Comparison of ENCODE assay signal across 30 cellular contexts in genomic region chr1:230624097-230624713, GRCh38.
"Had no signal": no experiment of that assay in that cellular context is flagged by ENCODE, and none has a peak within 500 bp of the region (broad histone marks: within the 10 kb centered on the region; RNA-seq: fewer than 3 reads in every experiment).

No MANE protein-coding gene starts in this region.

- H3K27ac ChIP-seq: brain microvascular endothelial cell, coronary artery, dorsolateral prefrontal cortex, esophagus muscularis mucosa, foreskin keratinocyte, gastrocnemius medialis, WERI-Rb-1 had no signal

- H3K4me1 ChIP-seq: esophagus muscularis mucosa, gastrocnemius medialis had no signal

- ATAC-seq: activated CD4-positive, CD25-positive, alpha-beta regulatory T cell treated with anti-CD3 and anti-CD28 coated beads, Interleukin-2, amount 50 U/mL, for 24 hours; activated CD8-positive, alpha-beta T cell treated with anti-CD3 and anti-CD28 coated beads for 36 hours; activated T-cell treated with anti-CD3 and anti-CD28 coated beads, Interleukin-2, amount 50 U/mL, for 4 hours; activated T-helper 17 cell treated with anti-CD3 and anti-CD28 coated beads, Interleukin-2, amount 50 U/mL, for 72 hours; foreskin keratinocyte; gastrocnemius medialis; T-helper 17 cell had no signal

- DNase-seq: activated B cell treated with CpG ODN at 0.5 μM for 24 hours; activated CD4-positive, alpha-beta T cell treated with anti-CD3 and anti-CD28 coated beads for 48 hours; activated CD4-positive, alpha-beta T cell treated with anti-CD3 and anti-CD28 coated beads, Interleukin-2, amount 50 U/mL, for 1 hour; activated CD4-positive, alpha-beta T cell treated with anti-CD3 and anti-CD28 coated beads, Interleukin-2, amount 50 U/mL, for 48 hours; activated CD8-positive, alpha-beta memory T cell treated with anti-CD3 and anti-CD28 coated beads for 24 hours; activated CD8-positive, alpha-beta T cell treated with anti-CD3 and anti-CD28 coated beads for 36 hours; activated effector memory CD4-positive, alpha-beta T cell treated with Interleukin-2 at 50 U/mL for 16 hours; activated gamma-delta T cell treated with Interleukin-2 at 50 U/mL for 16 hours; activated naive CD4-positive, alpha-beta T cell treated with anti-CD3 and anti-CD28 coated beads, Interleukin-2, amount 50 U/mL, for 16 hours; activated naive CD4-positive, alpha-beta T cell treated with Interleukin-2 at 50 U/mL for 16 hours; activated T-cell treated with anti-CD3 and anti-CD28 coated beads, Interleukin-2, amount 50 U/mL, for 4 hours; amniotic stem cell; anterior cingulate cortex; brain microvascular endothelial cell; dorsolateral prefrontal cortex; effector memory CD4-positive, alpha-beta T cell; erythroblast; foreskin keratinocyte; gastrocnemius medialis; glutamatergic neuron; T-helper 1 cell; T-helper 17 cell; T1000; WERI-Rb-1 had no signal

- H3K36me3 ChIP-seq: brain microvascular endothelial cell, esophagus muscularis mucosa, gastrocnemius medialis, WERI-Rb-1 had no signal

- FAIRE-seq: astrocyte, bronchial epithelial cell had no signal

- H3K9me3 ChIP-seq: esophagus muscularis mucosa, gastrocnemius medialis had no signal

- H3K27me3 ChIP-seq: brain microvascular endothelial cell, dorsolateral prefrontal cortex, gastrocnemius medialis had no signal

- H3K4me3 ChIP-seq: coronary artery, dorsolateral prefrontal cortex, esophagus muscularis mucosa, gastrocnemius medialis had no signal
